ENCODE assay signal across 1 cellular context in the genomic region with DNA sequence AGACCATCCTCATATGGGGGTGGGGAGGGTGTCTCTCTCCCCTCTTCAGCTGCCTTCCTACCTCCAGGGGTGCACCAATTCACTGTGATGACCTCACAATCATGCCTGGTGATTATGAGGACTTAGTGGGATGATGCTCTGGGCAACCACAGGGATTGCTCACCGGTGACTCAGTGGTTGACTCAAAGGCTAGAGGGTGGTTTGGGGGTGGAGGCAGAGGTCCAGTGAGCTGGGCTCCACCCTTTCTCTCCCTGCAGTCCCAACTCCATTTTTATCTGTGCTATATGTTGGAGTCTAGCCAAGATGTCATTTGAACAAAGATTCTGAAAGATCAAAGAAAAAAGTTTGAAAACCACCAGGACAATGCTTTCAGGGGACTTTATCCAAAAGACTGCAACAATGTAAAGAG.
TF ChIP-seq lines count a peak whose summit lies in the region.

No MANE protein-coding gene starts in this region.

TF ChIP-seq in A549, 52 proteins besides CTCF, POLR2A, EP300 and RAD21 (continued from another document):
- TF ChIP-seq, protein P1, sequence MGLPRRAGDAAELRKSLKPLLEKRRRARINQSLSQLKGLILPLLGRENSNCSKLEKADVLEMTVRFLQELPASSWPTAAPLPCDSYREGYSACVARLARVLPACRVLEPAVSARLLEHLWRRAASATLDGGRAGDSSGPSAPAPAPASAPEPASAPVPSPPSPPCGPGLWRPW (IDR thresholded peaks at IDR 0.05): no peak
- no peak for TF ChIP-seq MAFK (IDR thresholded peaks at IDR 0.05; ENCODE audit: partially characterized antibody)
- no peak for TF ChIP-seq ZNF302 (CRISPR knock-in tag; IDR thresholded peaks at IDR 0.05)
- TF ChIP-seq RFX5 (IDR thresholded peaks at IDR 0.05): no peak
- no peak for TF ChIP-seq SREBF2 (IDR thresholded peaks at IDR 0.05)
- no peak for TF ChIP-seq HOXB5 (CRISPR knock-in tag; IDR thresholded peaks at IDR 0.05)
- TF ChIP-seq, protein P2, sequence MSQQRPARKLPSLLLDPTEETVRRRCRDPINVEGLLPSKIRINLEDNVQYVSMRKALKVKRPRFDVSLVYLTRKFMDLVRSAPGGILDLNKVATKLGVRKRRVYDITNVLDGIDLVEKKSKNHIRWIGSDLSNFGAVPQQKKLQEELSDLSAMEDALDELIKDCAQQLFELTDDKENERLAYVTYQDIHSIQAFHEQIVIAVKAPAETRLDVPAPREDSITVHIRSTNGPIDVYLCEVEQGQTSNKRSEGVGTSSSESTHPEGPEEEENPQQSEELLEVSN (IDR thresholded peaks at IDR 0.05; ENCODE audit: borderline replicate concordance, low read depth): no peak
- TF ChIP-seq ZSCAN20 (CRISPR knock-in tag; IDR thresholded peaks at IDR 0.05): no peak
- no peak for TF ChIP-seq CBX8 (IDR thresholded peaks at IDR 0.05)
- TF ChIP-seq KDM1A (IDR thresholded peaks at IDR 0.05; ENCODE audit: low read depth): no peak
- TF ChIP-seq, protein P3, sequence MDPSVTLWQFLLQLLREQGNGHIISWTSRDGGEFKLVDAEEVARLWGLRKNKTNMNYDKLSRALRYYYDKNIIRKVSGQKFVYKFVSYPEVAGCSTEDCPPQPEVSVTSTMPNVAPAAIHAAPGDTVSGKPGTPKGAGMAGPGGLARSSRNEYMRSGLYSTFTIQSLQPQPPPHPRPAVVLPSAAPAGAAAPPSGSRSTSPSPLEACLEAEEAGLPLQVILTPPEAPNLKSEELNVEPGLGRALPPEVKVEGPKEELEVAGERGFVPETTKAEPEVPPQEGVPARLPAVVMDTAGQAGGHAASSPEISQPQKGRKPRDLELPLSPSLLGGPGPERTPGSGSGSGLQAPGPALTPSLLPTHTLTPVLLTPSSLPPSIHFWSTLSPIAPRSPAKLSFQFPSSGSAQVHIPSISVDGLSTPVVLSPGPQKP (IDR thresholded peaks at IDR 0.05; ENCODE audit: low read depth, low read length): no peak
- TF ChIP-seq, protein P4, sequence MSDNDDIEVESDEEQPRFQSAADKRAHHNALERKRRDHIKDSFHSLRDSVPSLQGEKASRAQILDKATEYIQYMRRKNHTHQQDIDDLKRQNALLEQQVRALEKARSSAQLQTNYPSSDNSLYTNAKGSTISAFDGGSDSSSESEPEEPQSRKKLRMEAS (IDR thresholded peaks at IDR 0.05): peak; percentile 77
- TF ChIP-seq, protein P5, sequence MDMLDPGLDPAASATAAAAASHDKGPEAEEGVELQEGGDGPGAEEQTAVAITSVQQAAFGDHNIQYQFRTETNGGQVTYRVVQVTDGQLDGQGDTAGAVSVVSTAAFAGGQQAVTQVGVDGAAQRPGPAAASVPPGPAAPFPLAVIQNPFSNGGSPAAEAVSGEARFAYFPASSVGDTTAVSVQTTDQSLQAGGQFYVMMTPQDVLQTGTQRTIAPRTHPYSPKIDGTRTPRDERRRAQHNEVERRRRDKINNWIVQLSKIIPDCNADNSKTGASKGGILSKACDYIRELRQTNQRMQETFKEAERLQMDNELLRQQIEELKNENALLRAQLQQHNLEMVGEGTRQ (IDR thresholded peaks at IDR 0.05): no peak
- TF ChIP-seq POLR2AphosphoS2 (conservative IDR thresholded peaks at IDR 0.05; ENCODE audit: low read length): no peak
- no peak for TF ChIP-seq HDAC2 (IDR thresholded peaks at IDR 0.05)
- TF ChIP-seq TP53 (CRISPR knock-in tag; IDR thresholded peaks at IDR 0.05): no peak
- TF ChIP-seq JUN (IDR thresholded peaks at IDR 0.05): peak; percentile 89 to 96; a peak in 4 of 5 replicates
- TF ChIP-seq EHF (CRISPR knock-in tag; IDR thresholded peaks at IDR 0.05): no peak
- no peak for TF ChIP-seq RARB (CRISPR knock-in tag; IDR thresholded peaks at IDR 0.05)
- no peak for TF ChIP-seq HEYL (CRISPR knock-in tag; IDR thresholded peaks at IDR 0.05)
- TF ChIP-seq, protein P6, sequence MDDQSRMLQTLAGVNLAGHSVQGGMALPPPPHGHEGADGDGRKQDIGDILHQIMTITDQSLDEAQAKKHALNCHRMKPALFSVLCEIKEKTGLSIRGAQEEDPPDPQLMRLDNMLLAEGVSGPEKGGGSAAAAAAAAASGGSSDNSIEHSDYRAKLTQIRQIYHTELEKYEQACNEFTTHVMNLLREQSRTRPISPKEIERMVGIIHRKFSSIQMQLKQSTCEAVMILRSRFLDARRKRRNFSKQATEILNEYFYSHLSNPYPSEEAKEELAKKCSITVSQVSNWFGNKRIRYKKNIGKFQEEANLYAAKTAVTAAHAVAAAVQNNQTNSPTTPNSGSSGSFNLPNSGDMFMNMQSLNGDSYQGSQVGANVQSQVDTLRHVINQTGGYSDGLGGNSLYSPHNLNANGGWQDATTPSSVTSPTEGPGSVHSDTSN (IDR thresholded peaks at IDR 0.05): 0 out of 2 replicates have a peak, but pooled peaks have one; percentile 62
- TF ChIP-seq ESRRA (IDR thresholded peaks at IDR 0.05; ENCODE audit: borderline replicate concordance, low read length): no peak
- no peak for TF ChIP-seq KDM5A (IDR thresholded peaks at IDR 0.05)
- TF ChIP-seq EHMT2 (IDR thresholded peaks at IDR 0.05; ENCODE audit: low read depth): no peak
- no peak for TF ChIP-seq RCOR1 (IDR thresholded peaks at IDR 0.05; ENCODE audit: low read depth, low read length)
- TF ChIP-seq HOXA7 (CRISPR knock-in tag; IDR thresholded peaks at IDR 0.05): no peak
- TF ChIP-seq FOSB (CRISPR knock-in tag; IDR thresholded peaks at IDR 0.05): no peak
- no peak for TF ChIP-seq MAZ (IDR thresholded peaks at IDR 0.05; ENCODE audit: borderline replicate concordance, low read depth, low read length)
- TF ChIP-seq, protein P7, sequence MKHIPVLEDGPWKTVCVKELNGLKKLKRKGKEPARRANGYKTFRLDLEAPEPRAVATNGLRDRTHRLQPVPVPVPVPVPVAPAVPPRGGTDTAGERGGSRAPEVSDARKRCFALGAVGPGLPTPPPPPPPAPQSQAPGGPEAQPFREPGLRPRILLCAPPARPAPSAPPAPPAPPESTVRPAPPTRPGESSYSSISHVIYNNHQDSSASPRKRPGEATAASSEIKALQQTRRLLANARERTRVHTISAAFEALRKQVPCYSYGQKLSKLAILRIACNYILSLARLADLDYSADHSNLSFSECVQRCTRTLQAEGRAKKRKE (CRISPR knock-in tag; IDR thresholded peaks at IDR 0.05; ENCODE audit: low read depth): no peak
- TF ChIP-seq JUNB (IDR thresholded peaks at IDR 0.05): peak; percentile 98
- no peak for TF ChIP-seq CHD4 (IDR thresholded peaks at IDR 0.05; ENCODE audit: borderline replicate concordance)
- TF ChIP-seq, protein P8, sequence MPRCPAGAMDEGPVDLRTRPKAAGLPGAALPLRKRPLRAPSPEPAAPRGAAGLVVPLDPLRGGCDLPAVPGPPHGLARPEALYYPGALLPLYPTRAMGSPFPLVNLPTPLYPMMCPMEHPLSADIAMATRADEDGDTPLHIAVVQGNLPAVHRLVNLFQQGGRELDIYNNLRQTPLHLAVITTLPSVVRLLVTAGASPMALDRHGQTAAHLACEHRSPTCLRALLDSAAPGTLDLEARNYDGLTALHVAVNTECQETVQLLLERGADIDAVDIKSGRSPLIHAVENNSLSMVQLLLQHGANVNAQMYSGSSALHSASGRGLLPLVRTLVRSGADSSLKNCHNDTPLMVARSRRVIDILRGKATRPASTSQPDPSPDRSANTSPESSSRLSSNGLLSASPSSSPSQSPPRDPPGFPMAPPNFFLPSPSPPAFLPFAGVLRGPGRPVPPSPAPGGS (IDR thresholded peaks at IDR 0.05): no peak; the same call in 2 of the 3 replicates
- TF ChIP-seq GATA3 (IDR thresholded peaks at IDR 0.05; ENCODE audit: borderline replicate concordance): peak; percentile 93; the same call in 1 of the 2 replicates
- TF ChIP-seq FOXS1 (CRISPR knock-in tag; IDR thresholded peaks at IDR 0.05): peak; percentile 53; the same call in 1 of the 2 replicates
- TF ChIP-seq FOSL2 (IDR thresholded peaks at IDR 0.05): peak; percentile 99
- TF ChIP-seq FOSL2 (CRISPR knock-in tag; IDR thresholded peaks at IDR 0.05): peak; percentile 99
- TF ChIP-seq RNF2 (IDR thresholded peaks at IDR 0.05; ENCODE audit: borderline replicate concordance, low read depth): no peak
- TF ChIP-seq CBX2 (IDR thresholded peaks at IDR 0.05; ENCODE audit: borderline replicate concordance, low read depth): no peak
- 0 out of 2 replicates have a peak, but pooled peaks have one; percentile 28 for TF ChIP-seq MYC (IDR thresholded peaks at IDR 0.05; ENCODE audit: borderline replicate concordance, low read length)
